9 cellular contexts compared by ENCODE assay signal in the genomic region with DNA sequence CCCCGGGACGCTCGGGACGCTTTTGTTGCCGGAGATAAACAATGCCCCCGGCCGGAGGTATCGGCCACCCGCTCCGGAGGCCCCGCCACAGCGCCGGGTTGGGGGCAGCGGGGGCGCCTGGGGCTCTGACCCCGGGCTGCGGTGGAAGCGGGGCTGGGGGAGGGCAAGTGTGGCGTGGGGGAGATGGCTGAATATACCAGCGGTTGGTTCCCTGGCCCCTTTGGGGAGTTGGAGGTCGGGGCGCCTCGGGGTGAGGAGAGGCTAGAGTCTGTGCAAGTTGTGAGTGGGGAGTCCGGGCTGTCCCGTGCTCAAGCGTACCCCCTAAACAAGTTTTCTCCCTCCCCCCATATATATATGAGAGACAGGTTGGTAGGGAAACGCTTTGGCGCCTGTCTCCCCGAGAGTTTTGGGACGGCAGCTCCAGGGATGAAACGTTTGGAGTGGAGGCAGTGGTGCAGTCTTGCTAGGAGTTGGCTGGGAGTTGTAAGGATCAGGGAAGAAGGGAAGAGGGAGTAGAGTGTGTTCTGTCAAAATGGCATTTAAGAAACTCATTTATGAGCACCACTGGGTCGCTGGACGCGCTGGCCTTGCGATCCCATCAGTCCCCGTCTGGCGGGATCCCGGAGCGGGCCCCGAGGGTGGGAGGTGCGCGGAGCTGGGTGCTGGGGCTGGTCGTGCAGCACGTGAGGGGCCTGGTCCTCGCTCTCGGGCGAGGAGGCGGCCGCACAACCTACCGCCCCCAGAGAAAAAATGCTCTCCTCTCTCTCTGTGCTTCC. TPM values are rescaled to one million over a fixed set of nuclear protein-coding genes. Genes with fewer than 3 reads are reported as not detected.
A peak's percentile ranks its signal among the peaks of the same experiment; 100 is the strongest.
DNase-seq lines count a peak whose midpoint lies in the region; ATAC-seq, FAIRE-seq and TF ChIP-seq lines count a peak whose summit lies in the region.
"Had no signal": no experiment of that assay in that cellular context is flagged by ENCODE, and none has a peak within 500 bp of the region (broad histone marks: within the 10 kb centered on the region; RNA-seq: fewer than 3 reads in every experiment).

No MANE protein-coding gene starts in this region.

- H3K4me1 Mint-ChIP-seq in central memory CD8-positive, alpha-beta T cell, result peaks cover 23% of the 10 kb centered on the region

- no TSS peak for BruUV-seq in HepG2 (replicated peaks; lab: Mats Ljungman, UMichigan)

- H3K4me3 ChIP-seq in HepG2 (replicated peaks in 1 of 3; ENCODE audit: insufficient read depth in 1 of 3, low read depth in 2 of 3, low read length in 3 of 3) (peak overlapping the region; percentile 91 to 99 (median 95)), suprapubic skin (peak overlapping the region; percentile 72)

- H3K27me3 Mint-ChIP-seq in central memory CD8-positive, alpha-beta T cell, result peaks cover 78% of the 10 kb centered on the region

- peaks cover 49% of the 10 kb centered on the region for H3K79me2 ChIP-seq in HepG2 (ENCODE audit: insufficient read depth, low read length)

- H4K20me1 ChIP-seq in HepG2 (ENCODE audit: insufficient read depth, low read length), result peaks cover 5% of the 10 kb centered on the region

- no peak overlapping the region for H3K27ac Mint-ChIP-seq in central memory CD8-positive, alpha-beta T cell (ENCODE audit: low read depth)

- ATAC-seq in central memory CD8-positive, alpha-beta T cell (replicated peaks; ENCODE audit: extremely low read depth, poor library complexity, severe bottlenecking), result peak; percentile 47
- ATAC-seq in HepG2, result peak; percentile 66
- no peak for ATAC-seq in HG03442 (IDR thresholded peaks at IDR 0.05; ENCODE audit: unreplicated experiment)

- TF ChIP-seq EP300 in HepG2 (IDR thresholded peaks at IDR 0.05; ENCODE audit: low read depth in 2 of 2, low read length in 2 of 2) (no peak), HepG2 (CRISPR knock-in tag; IDR thresholded peaks at IDR 0.05; ENCODE audit: borderline replicate concordance) (no peak), suprapubic skin (IDR thresholded peaks at IDR 0.05) (no peak)

- no peak for TF ChIP-seq CTCF in HepG2 (CRISPR knock-in tag; IDR thresholded peaks at IDR 0.05)
- no peak for TF ChIP-seq CTCF in suprapubic skin (IDR thresholded peaks at IDR 0.05)

- peak overlapping the region; percentile 82 for H3K9ac ChIP-seq in HepG2 (ENCODE audit: insufficient read depth, low read depth, low read length)

- H3K36me3 Mint-ChIP-seq in central memory CD8-positive, alpha-beta T cell (ENCODE audit: insufficient read depth), result peaks cover 4% of the 10 kb centered on the region

- H3K27me3 ChIP-seq in HepG2 (ENCODE audit: control insufficient read depth in 1 of 2, insufficient read depth in 2 of 2, low read length in 2 of 2) (no peaks in the 10 kb centered on the region), suprapubic skin (no peaks in the 10 kb centered on the region)

- intact Hi-C loops in HepG2 (cut with micrococcal nuclease; ENCODE audit: unreplicated experiment), result loop anchor here (1.0 to 5.0 kb wide), 3 partner anchors 34 to 89 kb away; partner anchors contain the start of genes DNA2 and SLC25A16

- CTCF ChIA-PET in HepG2 (lab: Yijun Ruan, JAX; ENCODE audit: low intra/inter-chr PET ratio, low total read pairs), result no interaction called here

- peak overlapping the region; percentile 49 for H3K4me3 Mint-ChIP-seq in central memory CD8-positive, alpha-beta T cell

- H2AFZ ChIP-seq in HepG2 (ENCODE audit: low read length), result no peak overlapping the region

- TF ChIP-seq POLR2A in HepG2 (IDR thresholded peaks at IDR 0.05; ENCODE audit: insufficient read depth in 1 of 2, low read depth in 2 of 2, low read length in 2 of 2) (no peak), suprapubic skin (IDR thresholded peaks at IDR 0.05) (no peak)

- no peak for FAIRE-seq in HepG2 (lab: Jason Lieb, UNC)
- FAIRE-seq: A204.1 had no signal

- H3K36me3 ChIP-seq in HepG2 (replicated peaks in 1 of 2; ENCODE audit: control insufficient read depth in 1 of 2, insufficient read depth in 2 of 2, low read length in 2 of 2) (no peaks in the 10 kb centered on the region; a peak in 1 of 5 replicates), suprapubic skin (no peaks in the 10 kb centered on the region)

- H3K9me3 Mint-ChIP-seq in central memory CD8-positive, alpha-beta T cell, result no peaks in the 10 kb centered on the region

- POLR2A ChIA-PET in HepG2 (lab: Yijun Ruan, JAX), result interaction anchor here (0.9 to 3.7 kb wide), 4 partner anchors 13 to 266 kb away, joined by 3 to 93 read pairs (median 5); partner anchors contain the start of genes CCAR1 and STOX1

- in situ Hi-C loops in HepG2 (cut with HindIII; ENCODE audit: extremely low pct_ligation_motif_present, low pct_unique_long_range_greater_than_20kb), result loop anchor here (5.0 kb wide), 1 partner anchor 41 kb away; no protein-coding TSS in a partner anchor
- in situ Hi-C loops in ACHN (cut with HindIII; ENCODE audit: low pct_ligation_motif_present, low pct_unique_long_range_greater_than_20kb, low sequenced_read_pairs), result no loop called here

- DNase-seq in DMS153 (lab: John Stamatoyannopoulos, UW), result peak; percentile 16
- no peak for DNase-seq in DMS153 treated with DMSO at 0.1 percent for 48 hours (lab: John Stamatoyannopoulos, UW; ENCODE audit: unreplicated experiment)
- DNase-seq in NCI-H345 treated with DMSO at 0.1 percent for 48 hours (lab: John Stamatoyannopoulos, UW; ENCODE audit: unreplicated experiment), result peak; percentile 0
- no peak for DNase-seq in central memory CD8-positive, alpha-beta T cell (ENCODE audit: low spot score in 2 of 2)
- peak; percentile 27 for DNase-seq in HepG2 (ENCODE audit: low spot score)
- DNase-seq in suprapubic skin (ENCODE audit: low spot score in 2 of 2), result peak in 1 of 2 donors; percentile 65
- no peak for DNase-seq in ACHN

- H3K27ac ChIP-seq in HepG2 (ENCODE audit: extremely low read length, insufficient read depth, low read length) (peak overlapping the region; percentile 78), suprapubic skin (peak overlapping the region; percentile 46)

- peaks cover 60% of the 10 kb centered on the region for H3K4me1 ChIP-seq in HepG2 (ENCODE audit: insufficient read depth, low read length)
- H3K4me1 ChIP-seq in suprapubic skin, result peaks cover 30% of the 10 kb centered on the region

- WGBS in HepG2 (ENCODE audit: low lambda C conversion rate), result under 1% methylated on average over 17 of the region's 50 CpGs
- WGBS in suprapubic skin, result 1% methylated on average over 39 of the region's 50 CpGs

- H3K9me3 ChIP-seq in HepG2 (ENCODE audit: low read length) (no peaks in the 10 kb centered on the region), suprapubic skin (no peaks in the 10 kb centered on the region)

- no peak for TF ChIP-seq RAD21 in HepG2 (CRISPR knock-in tag; IDR thresholded peaks at IDR 0.05)

- H3K4me2 ChIP-seq in HepG2 (ENCODE audit: low read depth, low read length), result peak overlapping the region; percentile 91

RNA-seq across cellular contexts. Expression of gene TET1, which starts 1.0 kb away (rescaled TPM):
- total RNA-seq in HepG2 (2016; rRNA removed; fragmentation: Illumina TruSeq; extraction: Trizol) (7.3 and 10.6 TPM in 2 replicates), suprapubic skin (1 to 10 TPM in 3 of 4 donors, under 1 TPM in 1; 0.98 to 3.2 (median 2.6) TPM)
- total RNA-seq in HepG2 (2016; cell fraction: cytosol; rRNA removed; fragmentation: Illumina TruSeq; extraction: Trizol; ENCODE audit: low read depth), result 3.8 and 4.4 TPM in 2 replicates
- 7.1 and 9.6 TPM in 2 replicates for total RNA-seq in HepG2 (2016; cell fraction: insoluble cytoplasmic fraction; rRNA removed; fragmentation: Illumina TruSeq; extraction: Trizol)
- total RNA-seq in HepG2 (2016; cell fraction: membrane; rRNA removed; fragmentation: Illumina TruSeq; extraction: Trizol), result 8.1 and 9.5 TPM in 2 replicates
- total RNA-seq in HepG2 (2016; cell fraction: nucleus; rRNA removed; fragmentation: Illumina TruSeq; extraction: Trizol), result 9.9 and 12.1 TPM in 2 replicates
- 4.7 and 6.9 TPM in 2 replicates for polyA plus RNA-seq in HepG2 (2011; rRNA removed)
- 2.9 and 3.5 TPM in 2 replicates for polyA plus RNA-seq in HepG2 (2011; cell fraction: cytosol; rRNA removed)
- polyA plus RNA-seq in HepG2 (2011; cell fraction: nucleus; rRNA removed), result 4.1 and 4.6 TPM in 2 replicates
- polyA plus RNA-seq in HepG2 (2012), result 4.5 and 7.0 TPM in 2 replicates
- 0.29 and 0.33 TPM in 2 replicates for polyA plus RNA-seq in HepG2 (2016; cell fraction: cytosol; fragmentation: Illumina TruSeq; extraction: Trizol; ENCODE audit: low read depth)
- 6.2 and 6.4 TPM in 2 replicates for polyA plus RNA-seq in HepG2 (2016; cell fraction: insoluble cytoplasmic fraction; fragmentation: Illumina TruSeq; extraction: Trizol; ENCODE audit: low read depth)
- polyA plus RNA-seq in HepG2 (2016; cell fraction: membrane; fragmentation: Illumina TruSeq; extraction: Trizol; ENCODE audit: low read depth), result 1.1 and 1.2 TPM in 2 replicates
- polyA plus RNA-seq in HepG2 (2016; cell fraction: nucleus; fragmentation: Illumina TruSeq; extraction: Trizol; ENCODE audit: insufficient read depth, low read depth), result 5.5 and 5.9 TPM in 2 replicates
- polyA minus RNA-seq in HepG2 (2011; rRNA and poly(A)+ RNA removed; ENCODE audit: low replicate concordance), result 0.07 and 21.8 TPM in 2 replicates
- polyA minus RNA-seq in HepG2 (2011; cell fraction: cytosol; rRNA and poly(A)+ RNA removed), result 18.3 and 21.8 TPM in 2 replicates
- 44.1 and 46.4 TPM in 2 replicates for polyA minus RNA-seq in HepG2 (2011; cell fraction: nucleus; rRNA and poly(A)+ RNA removed)

RNA-seq across cellular contexts. Expression of gene SLC25A16, which starts 33.8 kb away (rescaled TPM):
- total RNA-seq in HepG2 (2016; rRNA removed; fragmentation: Illumina TruSeq; extraction: Trizol), result 13.9 and 15.5 TPM in 2 replicates
- total RNA-seq in HepG2 (2016; cell fraction: cytosol; rRNA removed; fragmentation: Illumina TruSeq; extraction: Trizol; ENCODE audit: low read depth), result 42.6 and 46.8 TPM in 2 replicates
- 11.2 and 13.5 TPM in 2 replicates for total RNA-seq in HepG2 (2016; cell fraction: insoluble cytoplasmic fraction; rRNA removed; fragmentation: Illumina TruSeq; extraction: Trizol)
- 15.6 and 17.9 TPM in 2 replicates for total RNA-seq in HepG2 (2016; cell fraction: membrane; rRNA removed; fragmentation: Illumina TruSeq; extraction: Trizol)
- 17.7 and 19.1 TPM in 2 replicates for total RNA-seq in HepG2 (2016; cell fraction: nucleus; rRNA removed; fragmentation: Illumina TruSeq; extraction: Trizol)
- polyA plus RNA-seq in HepG2 (2011; rRNA removed), result 7.8 and 9.9 TPM in 2 replicates
- polyA plus RNA-seq in HepG2 (2011; cell fraction: cytosol; rRNA removed), result 2.4 and 3.5 TPM in 2 replicates
- polyA plus RNA-seq in HepG2 (2011; cell fraction: nucleus; rRNA removed), result 11.1 and 15.8 TPM in 2 replicates
- polyA plus RNA-seq in HepG2 (2012), result 5.6 and 8.4 TPM in 2 replicates
- 4.3 and 4.4 TPM in 2 replicates for polyA plus RNA-seq in HepG2 (2016; cell fraction: cytosol; fragmentation: Illumina TruSeq; extraction: Trizol; ENCODE audit: low read depth)
- 8.9 and 9.4 TPM in 2 replicates for polyA plus RNA-seq in HepG2 (2016; cell fraction: insoluble cytoplasmic fraction; fragmentation: Illumina TruSeq; extraction: Trizol; ENCODE audit: low read depth)
- polyA plus RNA-seq in HepG2 (2016; cell fraction: membrane; fragmentation: Illumina TruSeq; extraction: Trizol; ENCODE audit: low read depth), result 7.3 TPM in 2 replicates
- polyA plus RNA-seq in HepG2 (2016; cell fraction: nucleus; fragmentation: Illumina TruSeq; extraction: Trizol; ENCODE audit: insufficient read depth, low read depth), result 35.4 and 42.3 TPM in 2 replicates
- 12.3 and 16.9 TPM in 2 replicates for polyA minus RNA-seq in HepG2 (2011; rRNA and poly(A)+ RNA removed; ENCODE audit: low replicate concordance)
- polyA minus RNA-seq in HepG2 (2011; cell fraction: cytosol; rRNA and poly(A)+ RNA removed), result 6.4 and 9.0 TPM in 2 replicates
- polyA minus RNA-seq in HepG2 (2011; cell fraction: nucleus; rRNA and poly(A)+ RNA removed), result 9.4 and 17.0 TPM in 2 replicates
- total RNA-seq in suprapubic skin, result 10 to 100 TPM in 3 of 4 donors, 1 to 10 TPM in 1; 6.8 to 35.7 (median 12.9) TPM

Comparison
In these comparisons a context has a peak if more than half of its experiments do, and no peak if none do; other contexts are left out.
1. DNase-seq: peak in DMS153 (single experiment), NCI-H345 treated with DMSO at 0.1 percent for 48 hours (single experiment) and HepG2 (single experiment); none in DMS153 treated with DMSO at 0.1 percent for 48 hours (single experiment), central memory CD8-positive, alpha-beta T cell (0 of 2) and ACHN (single experiment).